Comparison of ENCODE assay signal across 24 cellular contexts in the genomic region with DNA sequence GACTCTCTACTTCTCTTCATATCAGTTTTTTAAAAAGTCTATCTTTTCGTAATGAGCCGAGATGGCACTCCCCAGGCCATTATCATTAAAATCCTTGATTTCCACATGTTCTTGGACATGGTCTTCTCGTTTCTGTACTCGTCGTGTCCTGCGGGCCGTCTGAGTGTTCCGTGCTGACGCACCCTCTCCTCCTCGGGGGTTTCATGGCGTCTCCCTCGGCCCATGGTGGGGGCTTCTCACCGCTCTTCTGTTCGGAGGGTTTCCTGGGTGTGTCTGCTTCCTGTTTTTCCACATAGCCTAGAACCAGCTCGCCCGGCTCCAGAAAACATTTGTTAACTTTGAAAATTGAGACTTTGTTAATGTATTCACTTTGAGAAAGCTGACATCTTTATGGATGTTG.
DNase-seq lines count a peak whose midpoint lies in the region; ATAC-seq and TF ChIP-seq lines count a peak whose summit lies in the region.
"Had no signal": no experiment of that assay in that cellular context is flagged by ENCODE, and none has a peak within 500 bp of the region (broad histone marks: within the 10 kb centered on the region; RNA-seq: fewer than 3 reads in every experiment).

No MANE protein-coding gene starts in this region.

- H3K9ac ChIP-seq in GM23248 = peak overlapping the region; percentile 57
- H3K9ac ChIP-seq: KMS-11 had no signal

- H3K4me1 ChIP-seq in GM23248 (ENCODE audit: insufficient read depth) = peaks cover 36% of the 10 kb centered on the region
- H3K4me1 ChIP-seq in ascending aorta = peaks cover 18 to 24% of the 10 kb centered on the region in 2 donors
- H3K4me1 ChIP-seq: Peyer's patch had no signal

- H3K27me3 Mint-ChIP-seq in mesothelial cell of epicardium (ENCODE audit: low read depth) = no peaks in the 10 kb centered on the region
- no peaks in the 10 kb centered on the region for H3K27me3 Mint-ChIP-seq in stimulated activated naive B cell treated with anti-CD40 and anti-IgM and Interleukin-4, amounts not matched to agents 10 μg/mL and 1 μg/mL and 100 μg/mL, for 72 hours
- H3K27me3 Mint-ChIP-seq: activated naive CD8-positive, alpha-beta T cell treated with anti-CD3 and anti-CD28 coated beads for 36 hours; B cell; progenitor cell of endocrine pancreas had no signal

- H3K27ac Mint-ChIP-seq in mesothelial cell of epicardium = peak overlapping the region; percentile 48
- H3K27ac Mint-ChIP-seq in stimulated activated naive B cell treated with anti-CD40 and anti-IgM and Interleukin-4, amounts not matched to agents 10 μg/mL and 1 μg/mL and 100 μg/mL, for 72 hours = peak overlapping the region; percentile 3
- H3K27ac Mint-ChIP-seq: activated naive CD8-positive, alpha-beta T cell treated with anti-CD3 and anti-CD28 coated beads for 36 hours; activated T-cell treated with anti-CD3 and anti-CD28 coated beads, Interleukin-2, amount 50 U/mL, for 72 hours; B cell; progenitor cell of endocrine pancreas had no signal

- H3K36me3 ChIP-seq in GM23248 (ENCODE audit: low read depth) (no peaks in the 10 kb centered on the region), ascending aorta (no peaks in the 10 kb centered on the region)

- TF ChIP-seq CTCF in ascending aorta (IDR thresholded peaks at IDR 0.05) (no peak), mesothelial cell of epicardium (IDR thresholded peaks at IDR 0.05; ENCODE audit: unreplicated experiment) (no peak)

- peaks cover 8% of the 10 kb centered on the region for H3K9me3 Mint-ChIP-seq in mesothelial cell of epicardium
- H3K9me3 Mint-ChIP-seq in stimulated activated naive B cell treated with anti-CD40 and anti-IgM and Interleukin-4, amounts not matched to agents 10 μg/mL and 1 μg/mL and 100 μg/mL, for 72 hours = peaks cover 0 to 4% of the 10 kb centered on the region in 2 donors

- peak; percentile 57 for DNase-seq in GM23248
- no peak for DNase-seq in ascending aorta (ENCODE audit: low spot score in 2 of 2)
- DNase-seq in mesothelial cell of epicardium (ENCODE audit: low spot score in 2 of 2, unreplicated experiment in 2 of 2) = no peak
- DNase-seq in stimulated activated naive B cell treated with anti-CD40 and anti-IgM and Interleukin-4, amounts not matched to agents 10 μg/mL and 1 μg/mL and 100 μg/mL, for 72 hours = no peak
- no peak for DNase-seq in epidermal melanocyte (ENCODE audit: insufficient read length, low spot score)
- no peak for DNase-seq in activated CD4-positive, alpha-beta T cell treated with anti-CD3 and anti-CD28 coated beads for 4 hours
- no peak for DNase-seq in stimulated activated CD4-positive, alpha-beta T cell treated with anti-CD3 and anti-CD28 coated beads, Interleukin-1b, Interleukin-23, amount 100 ng/mL, for 48 hours
- DNase-seq: activated CD4-positive, CD25-positive, alpha-beta regulatory T cell; activated naive CD8-positive, alpha-beta T cell treated with anti-CD3 and anti-CD28 coated beads for 36 hours; activated T-cell treated with anti-CD3 and anti-CD28 coated beads, Interleukin-2, amount 50 U/mL, for 72 hours; NCI-H1092 treated with DMSO at 0.1 percent for 48 hours; NCI-H2081; NCI-H446 treated with DMSO at 0.1 percent for 48 hours; Peyer's patch; stimulated activated CD4-positive, alpha-beta T cell treated with anti-CD3 and anti-CD28 coated beads, Interleukin-12 subunit alpha, Interleukin-12 subunit beta, amount 100 ng/mL, for 4 hours; T1000; thyroid gland had no signal

- no peak for ATAC-seq in stimulated activated naive B cell treated with anti-CD40 and anti-IgM and Interleukin-4, amounts not matched to agents 10 μg/mL and 1 μg/mL and 100 μg/mL, for 72 hours (replicated peaks)
- ATAC-seq: activated T-cell treated with anti-CD3 and anti-CD28 coated beads, Interleukin-2, amount 50 U/mL, for 72 hours; esophagus mucosa; SK-N-SH treated with all-trans-retinoic acid at 6 μM for 48 hours had no signal

- H3K27me3 ChIP-seq in GM23248 (replicated peaks; ENCODE audit: insufficient read depth) = no peaks in the 10 kb centered on the region
- no peaks in the 10 kb centered on the region for H3K27me3 ChIP-seq in ascending aorta
- H3K27me3 ChIP-seq: cardiac muscle cell, Peyer's patch, thyroid gland had no signal

- H3K9me3 ChIP-seq in GM23248 (ENCODE audit: low read depth) (no peaks in the 10 kb centered on the region), ascending aorta (no peaks in the 10 kb centered on the region)
- H3K9me3 ChIP-seq: Peyer's patch, thyroid gland had no signal

- intact Hi-C loops in ascending aorta (cut with DNase I) = loop anchor here (5.0 kb wide), 1 partner anchor 34 kb away; no protein-coding TSS in a partner anchor

- peaks cover 30% of the 10 kb centered on the region for H3K36me3 Mint-ChIP-seq in mesothelial cell of epicardium
- H3K36me3 Mint-ChIP-seq in stimulated activated naive B cell treated with anti-CD40 and anti-IgM and Interleukin-4, amounts not matched to agents 10 μg/mL and 1 μg/mL and 100 μg/mL, for 72 hours = peaks cover 33 to 65% of the 10 kb centered on the region in 2 donors

- H3K27ac ChIP-seq in GM23248 (peak overlapping the region; percentile 64), ascending aorta (peak overlapping the region; percentile 8 to 14)
- H3K27ac ChIP-seq: cardiac muscle cell, KMS-11, Peyer's patch had no signal

- peaks cover 12% of the 10 kb centered on the region for H3K4me1 Mint-ChIP-seq in mesothelial cell of epicardium
- peaks cover 17 to 27% of the 10 kb centered on the region in 2 donors for H3K4me1 Mint-ChIP-seq in stimulated activated naive B cell treated with anti-CD40 and anti-IgM and Interleukin-4, amounts not matched to agents 10 μg/mL and 1 μg/mL and 100 μg/mL, for 72 hours
- H3K4me1 Mint-ChIP-seq: activated naive CD8-positive, alpha-beta T cell treated with anti-CD3 and anti-CD28 coated beads for 36 hours had no signal

- peaks cover 34% of the 10 kb centered on the region for H3K79me2 ChIP-seq in GM23248 (ENCODE audit: insufficient read depth)

- H3K9me2 ChIP-seq in GM23248 (ENCODE audit: insufficient read depth) = no peaks in the 10 kb centered on the region

- H3K4me2 ChIP-seq in GM23248 (ENCODE audit: unreplicated experiment) = peak overlapping the region; percentile 67
- H3K4me2 ChIP-seq: KMS-11 had no signal

- H2AFZ ChIP-seq in GM23248 = peak overlapping the region; percentile 55

- in situ Hi-C loops in GM23248 (cut with MboI) = no loop called here

- WGBS in GM23248 (ENCODE audit: low coverage in 1 of 2, low lambda C conversion rate in 2 of 2, missing lambda C conversion rate in 2 of 2), 2 experiments = 13 to 14% methylated on average over 16 of the region's 16 CpGs

- no peak overlapping the region for H3K4me3 Mint-ChIP-seq in mesothelial cell of epicardium
- H3K4me3 Mint-ChIP-seq in stimulated activated naive B cell treated with anti-CD40 and anti-IgM and Interleukin-4, amounts not matched to agents 10 μg/mL and 1 μg/mL and 100 μg/mL, for 72 hours = no peak overlapping the region
- H3K4me3 Mint-ChIP-seq: activated naive CD8-positive, alpha-beta T cell treated with anti-CD3 and anti-CD28 coated beads for 36 hours; activated T-cell treated with anti-CD3 and anti-CD28 coated beads, Interleukin-2, amount 50 U/mL, for 72 hours; B cell had no signal

- peaks cover 31% of the 10 kb centered on the region for H3F3A ChIP-seq in GM23248 (ENCODE audit: insufficient read depth)

- no peaks in the 10 kb centered on the region for H4K20me1 ChIP-seq in GM23248 (ENCODE audit: insufficient read depth)

- H3K4me3 ChIP-seq in GM23248 = peak overlapping the region; percentile 42
- no peak overlapping the region for H3K4me3 ChIP-seq in ascending aorta
- H3K4me3 ChIP-seq: cardiac muscle cell, lung, Peyer's patch, thyroid gland had no signal
